7 cellular contexts compared by ENCODE assay signal in genomic region chr6:159107451-159108260, GRCh38.
DNase-seq lines count a peak whose midpoint lies in the region; ATAC-seq lines count a peak whose summit lies in the region.

No MANE protein-coding gene starts in this region.

- no peak overlapping the region for H3K4me2 ChIP-seq in mesendoderm (ENCODE audit: low read length)

- intact Hi-C loops in sciatic nerve (cut with DNase I): no loop called here

- no peak overlapping the region for H4K8ac ChIP-seq in mesendoderm (ENCODE audit: low read depth, low read length)

- H2AK5ac ChIP-seq in mesendoderm (ENCODE audit: low read length): no peak overlapping the region

- ATAC-seq in HG03175 (IDR thresholded peaks at IDR 0.05; ENCODE audit: unreplicated experiment): peak; percentile 23
- no peak for ATAC-seq in sciatic nerve

- no peak overlapping the region for H2BK15ac ChIP-seq in mesendoderm (replicated peaks; ENCODE audit: low read depth)

- H3K27ac ChIP-seq in duodenal mucosa (ENCODE audit: low read depth, low read length) (no peak overlapping the region), mesendoderm (ENCODE audit: low read depth, low read length) (no peak overlapping the region)

- H4K5ac ChIP-seq in mesendoderm (ENCODE audit: low read length): no peak overlapping the region

- H3K4me1 ChIP-seq in duodenal mucosa (ENCODE audit: control insufficient read depth in 1 of 2, insufficient read depth in 2 of 2, low read length in 2 of 2) (peaks cover 17 to 21% of the 10 kb centered on the region in 2 donors), mesendoderm (ENCODE audit: control insufficient read depth, low read depth, low read length) (no peaks in the 10 kb centered on the region)

- H3K4me3 ChIP-seq in duodenal mucosa (ENCODE audit: low read depth in 1 of 2, low read length in 2 of 2) (peak overlapping the region; percentile 18 to 52), mesendoderm (ENCODE audit: low read length) (no peak overlapping the region)

- DNase-seq in T-helper 22 cell (ENCODE audit: low read depth) (peak; percentile 70), SKM-1 treated with dmso at 0.1 percent for 144 hours (lab: John Stamatoyannopoulos, UW; ENCODE audit: unreplicated experiment) (no peak), sciatic nerve (ENCODE audit: low spot score) (no peak), mesendoderm (no peak)
- DNase-seq in stimulated activated naive CD4-positive, alpha-beta T cell (lab: John Stamatoyannopoulos, UW): peak; percentile 30 to 68 (median 60)

- H3K56ac ChIP-seq in mesendoderm (ENCODE audit: low read length): no peak overlapping the region

- no peaks in the 10 kb centered on the region for H3K9me3 ChIP-seq in duodenal mucosa (ENCODE audit: control insufficient read depth in 1 of 2, low read length in 2 of 2)

- H3K23ac ChIP-seq in mesendoderm (ENCODE audit: low read length): no peak overlapping the region

- no peak overlapping the region for H3K18ac ChIP-seq in mesendoderm (ENCODE audit: low read length)

- H3K79me1 ChIP-seq in mesendoderm (ENCODE audit: low read length): no peaks in the 10 kb centered on the region

- H3K9ac ChIP-seq in duodenal mucosa (ENCODE audit: low read depth in 1 of 2, low read length in 2 of 2): peak overlapping the region; percentile 33 to 34
- no peak overlapping the region for H3K9ac ChIP-seq in mesendoderm (ENCODE audit: low read length)

- no peak overlapping the region for H3K4ac ChIP-seq in mesendoderm (ENCODE audit: low read depth, low read length)

- H3K36me3 ChIP-seq in duodenal mucosa (ENCODE audit: control insufficient read depth in 1 of 2, insufficient read depth in 2 of 2, low read length in 2 of 2): no peaks in the 10 kb centered on the region
- H3K36me3 ChIP-seq in mesendoderm (ENCODE audit: control insufficient read depth, insufficient read depth, low read length): no peaks in the 10 kb centered on the region

- no peak overlapping the region for H2BK5ac ChIP-seq in mesendoderm (ENCODE audit: low read length)

- no peak overlapping the region for H2BK120ac ChIP-seq in mesendoderm (ENCODE audit: low read depth, low read length)

- no CpG with 5 or more reads among the region's 19 CpGs for WGBS in mesendoderm (ENCODE audit: extremely low coverage, insufficient coverage, low lambda C conversion rate)

- H3K27me3 ChIP-seq in duodenal mucosa (ENCODE audit: control insufficient read depth in 1 of 2, insufficient read depth in 2 of 2, low read length in 2 of 2): no peaks in the 10 kb centered on the region
- H3K27me3 ChIP-seq in mesendoderm (ENCODE audit: insufficient read depth, low read length, poor library complexity): no peaks in the 10 kb centered on the region

- H3K79me2 ChIP-seq in mesendoderm (ENCODE audit: control insufficient read depth, insufficient read depth, low read length): no peaks in the 10 kb centered on the region

Comparison
In these comparisons a context has a peak if more than half of its experiments do, and no peak if none do; other contexts are left out.
1. DNase-seq: peak in T-helper 22 cell (single experiment) and stimulated activated naive CD4-positive, alpha-beta T cell (6 of 6); none in SKM-1 treated with dmso at 0.1 percent for 144 hours (single experiment), sciatic nerve (single experiment) and mesendoderm (single experiment).